Comparison of ENCODE assay signal across 1 cellular context in the genomic region with DNA sequence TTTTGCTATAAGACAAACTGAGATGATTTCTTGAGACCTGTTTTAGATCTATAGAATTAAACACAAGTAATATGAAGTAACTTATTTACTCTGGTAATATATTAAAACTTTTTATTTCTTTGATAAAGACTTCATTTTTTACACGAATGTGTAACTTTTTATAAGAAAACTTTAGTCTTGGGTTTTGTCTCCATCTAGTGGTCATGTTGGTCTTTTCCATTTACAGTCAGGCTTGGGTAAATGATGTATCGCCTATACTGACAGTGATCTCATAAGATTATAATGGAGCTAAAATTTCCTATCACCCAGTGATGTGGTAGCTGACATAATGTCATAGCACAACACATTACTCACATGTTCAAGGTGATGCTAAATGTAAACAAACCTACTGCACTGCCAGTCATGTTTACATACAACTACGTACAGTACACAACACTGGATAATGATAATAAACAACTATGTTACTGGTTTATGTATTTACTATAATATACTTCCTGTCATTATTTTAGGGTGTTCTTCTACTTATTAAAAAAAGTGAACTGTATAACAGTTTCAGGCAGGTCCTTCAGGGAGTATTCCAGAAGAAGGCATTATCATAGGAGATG.
TF ChIP-seq lines count a peak whose summit lies in the region.

No MANE protein-coding gene starts in this region.

TF ChIP-seq in SK-N-SH treated with all-trans-retinoic acid at 6 μM for 48 hours, 23 proteins besides CTCF, POLR2A, EP300 and RAD21 (continued from another document):
- TF ChIP-seq CREB5 (CRISPR knock-in tag; IDR thresholded peaks at IDR 0.05; ENCODE audit: low read depth) (no peak), CSDC2 (CRISPR knock-in tag; IDR thresholded peaks at IDR 0.05) (no peak), BACH2 (CRISPR knock-in tag; IDR thresholded peaks at IDR 0.05; ENCODE audit: borderline replicate concordance) (no peak)
TF ChIP-seq in SK-N-SH treated with all-trans-retinoic acid at 6 μM for 48 hours: peak in this region for 0.
